Comparison of ENCODE assay signal across 16 cellular contexts in genomic region chr21:41686664-41687063, GRCh38.
"Had no signal": no experiment of that assay in that cellular context is flagged by ENCODE, and none has a peak within 500 bp of the region (broad histone marks: within the 10 kb centered on the region; RNA-seq: fewer than 3 reads in every experiment).

No MANE protein-coding gene starts in this region.

- ATAC-seq: stimulated activated naive B cell treated with anti-CD40 and anti-IgM and Interleukin-4, amounts not matched to agents 10 μg/mL and 1 μg/mL and 100 μg/mL, for 72 hours; stimulated activated naive CD8-positive, alpha-beta T cell treated with anti-CD3 and anti-CD28 coated beads, Interleukin-15, amount 100 ng/mL, for 72 hours had no signal

- DNase-seq: cortex of kidney; dorsolateral prefrontal cortex; effector CD8-positive, alpha-beta T cell; foreskin melanocyte; head of caudate nucleus; left colon; mesendoderm; naive B cell; stimulated activated CD4-positive, alpha-beta T cell treated with anti-CD3 and anti-CD28 coated beads, Interleukin-4, amount 100 ng/mL, for 24 hours; stimulated activated naive B cell treated with anti-CD40 and anti-IgM and Interleukin-4, amounts not matched to agents 10 μg/mL and 1 μg/mL and 100 μg/mL, for 72 hours; stimulated activated naive CD8-positive, alpha-beta T cell treated with anti-CD3 and anti-CD28 coated beads, Interleukin-15, amount 100 ng/mL, for 72 hours; testis had no signal

- H3K27me3 ChIP-seq: hepatocyte, testis had no signal

- H3K27ac ChIP-seq: dorsolateral prefrontal cortex, hepatocyte, parathyroid adenoma, testis, tibial nerve had no signal

- H3K4me2 ChIP-seq: hepatocyte had no signal

- H3K4me3 Mint-ChIP-seq: naive B cell; nephron; stimulated activated naive B cell treated with anti-CD40 and anti-IgM and Interleukin-4, amounts not matched to agents 10 μg/mL and 1 μg/mL and 100 μg/mL, for 72 hours; stimulated activated naive CD8-positive, alpha-beta T cell treated with anti-CD3 and anti-CD28 coated beads, Interleukin-15, amount 100 ng/mL, for 72 hours had no signal

- H3K36me3 Mint-ChIP-seq: naive B cell; stimulated activated naive B cell treated with anti-CD40 and anti-IgM and Interleukin-4, amounts not matched to agents 10 μg/mL and 1 μg/mL and 100 μg/mL, for 72 hours had no signal

- H3K36me3 ChIP-seq: tibial nerve had no signal

- H3K4me3 ChIP-seq: dorsolateral prefrontal cortex, hepatocyte, testis, tibial nerve had no signal

- H3K9me3 ChIP-seq: testis, tibial nerve had no signal

- H3K27ac Mint-ChIP-seq: naive B cell; nephron; stimulated activated naive B cell treated with anti-CD40 and anti-IgM and Interleukin-4, amounts not matched to agents 10 μg/mL and 1 μg/mL and 100 μg/mL, for 72 hours; stimulated activated naive CD8-positive, alpha-beta T cell treated with anti-CD3 and anti-CD28 coated beads, Interleukin-15, amount 100 ng/mL, for 72 hours had no signal

- H3K9me3 Mint-ChIP-seq: nephron; stimulated activated naive CD8-positive, alpha-beta T cell treated with anti-CD3 and anti-CD28 coated beads, Interleukin-15, amount 100 ng/mL, for 72 hours had no signal

- H3K4me1 Mint-ChIP-seq: naive B cell; stimulated activated naive B cell treated with anti-CD40 and anti-IgM and Interleukin-4, amounts not matched to agents 10 μg/mL and 1 μg/mL and 100 μg/mL, for 72 hours; stimulated activated naive CD8-positive, alpha-beta T cell treated with anti-CD3 and anti-CD28 coated beads, Interleukin-15, amount 100 ng/mL, for 72 hours had no signal

- H3K4me1 ChIP-seq: testis had no signal
